8 cellular contexts compared by ENCODE assay signal in genomic region chr14:103500148-103500990, GRCh38. TPM values are rescaled to one million over a fixed set of nuclear protein-coding genes. Genes with fewer than 3 reads are reported as not detected.
DNase-seq lines count a peak whose midpoint lies in the region; ATAC-seq, FAIRE-seq and TF ChIP-seq lines count a peak whose summit lies in the region.

No MANE protein-coding gene starts in this region.

- H3K9ac ChIP-seq in colonic mucosa (ENCODE audit: low read depth in 2 of 2, low read length in 2 of 2) (no peak overlapping the region), HepG2 (ENCODE audit: insufficient read depth, low read depth, low read length) (no peak overlapping the region)

- no peak overlapping the region for H3K4me3 Mint-ChIP-seq in activated CD4-positive, alpha-beta T cell treated with anti-CD3 and anti-CD28 coated beads, Interleukin-2, amount 10 ng/mL, durations not matched to agents 7 days and 5 days

- H3K4me3 ChIP-seq in HAP-1 (no peak overlapping the region), colonic mucosa (no peak overlapping the region), HepG2 (replicated peaks in 1 of 3; ENCODE audit: insufficient read depth in 1 of 3, low read depth in 2 of 3, low read length in 3 of 3) (no peak overlapping the region)

- no peaks in the 10 kb centered on the region for H3K79me2 ChIP-seq in HepG2 (ENCODE audit: insufficient read depth, low read length)

- peak; percentile 15 for FAIRE-seq in HepG2 (lab: Jason Lieb, UNC)

- H3K4me2 ChIP-seq in HepG2 (ENCODE audit: low read depth, low read length) = no peak overlapping the region

- peaks cover 46% of the 10 kb centered on the region for H3K36me3 Mint-ChIP-seq in activated CD4-positive, alpha-beta T cell treated with anti-CD3 and anti-CD28 coated beads, Interleukin-2, amount 10 ng/mL, durations not matched to agents 7 days and 5 days (ENCODE audit: low read depth)

- H3K27me3 ChIP-seq in HAP-1 (ENCODE audit: low read depth) (no peaks in the 10 kb centered on the region), colonic mucosa (no peaks in the 10 kb centered on the region), HepG2 (ENCODE audit: control insufficient read depth in 1 of 2, insufficient read depth in 2 of 2, low read length in 2 of 2) (no peaks in the 10 kb centered on the region)

- TF ChIP-seq CTCF in colonic mucosa (IDR thresholded peaks at IDR 0.05) (peak; percentile 90), HepG2 (CRISPR knock-in tag; IDR thresholded peaks at IDR 0.05) (peak; percentile 93)

- peak overlapping the region; percentile 25 for H3K27ac Mint-ChIP-seq in activated CD4-positive, alpha-beta T cell treated with anti-CD3 and anti-CD28 coated beads, Interleukin-2, amount 10 ng/mL, durations not matched to agents 7 days and 5 days

- no peak overlapping the region for H2AFZ ChIP-seq in HepG2 (ENCODE audit: low read length)

- no peaks in the 10 kb centered on the region for H3K27me3 Mint-ChIP-seq in activated CD4-positive, alpha-beta T cell treated with anti-CD3 and anti-CD28 coated beads, Interleukin-2, amount 10 ng/mL, durations not matched to agents 7 days and 5 days

- H3K27ac ChIP-seq in colonic mucosa (no peak overlapping the region), HepG2 (ENCODE audit: extremely low read length, insufficient read depth, low read length) (no peak overlapping the region)

- 49% methylated on average over 17 of the region's 17 CpGs for WGBS in HepG2 (ENCODE audit: low lambda C conversion rate)

- DNase-seq in Ammon's horn (ENCODE audit: low spot score) (peak; percentile 97), HAP-1 (ENCODE audit: low spot score in 2 of 2) (peak; percentile 83 to 93), NCI-H510A (lab: John Stamatoyannopoulos, UW) (peak; percentile 75), colonic mucosa (peak; percentile 89), HepG2 (ENCODE audit: low spot score) (peak; percentile 72)
- peak; percentile 81 for DNase-seq in activated CD4-positive, alpha-beta T cell treated with anti-CD3 and anti-CD28 coated beads, Interleukin-2, amount 10 ng/mL, durations not matched to agents 7 days and 5 days
- DNase-seq in stimulated activated CD4-positive, alpha-beta T cell treated with anti-CD3 and anti-CD28 coated beads, Interleukin-4, amount 100 ng/mL, for 1 hour = peak; percentile 83

- CTCF ChIA-PET in activated CD4-positive, alpha-beta T cell treated with anti-CD3 and anti-CD28 coated beads, Interleukin-2, amount 10 ng/mL, durations not matched to agents 7 days and 5 days (lab: Charles Lee) = interaction anchor here (0.7 to 1.2 kb wide), 5 partner anchors 9 to 332 kb away, joined by 3 to 5 read pairs (median 3); no protein-coding TSS in a partner anchor
- CTCF ChIA-PET in HepG2 (lab: Yijun Ruan, JAX; ENCODE audit: low intra/inter-chr PET ratio, low total read pairs) = interaction anchor here (0.6 to 2.0 kb wide), 5 partner anchors 18 to 50 kb away, joined by 3 to 31 read pairs (median 3); no protein-coding TSS in a partner anchor

- in situ Hi-C loops in HAP-1 (cut with MboI; ENCODE audit: low sequenced_read_pairs) = no loop called here
- in situ Hi-C loops in HepG2 (cut with HindIII; ENCODE audit: extremely low pct_ligation_motif_present, low pct_unique_long_range_greater_than_20kb) = loop anchor here (5.0 kb wide), 1 partner anchor 47 kb away; no protein-coding TSS in a partner anchor

- H3K36me3 ChIP-seq in HAP-1 (replicated peaks) (peaks cover 44% of the 10 kb centered on the region), colonic mucosa (peaks cover 23% of the 10 kb centered on the region), HepG2 (replicated peaks in 1 of 2; ENCODE audit: control insufficient read depth in 1 of 2, insufficient read depth in 2 of 2, low read length in 2 of 2) (peaks cover 23 to 58% of the 10 kb centered on the region in 2 experiments)

- TF ChIP-seq RAD21 in HepG2 (CRISPR knock-in tag; IDR thresholded peaks at IDR 0.05) = peak; percentile 79

- POLR2A ChIA-PET in activated CD4-positive, alpha-beta T cell treated with anti-CD3 and anti-CD28 coated beads, Interleukin-2, amount 10 ng/mL, durations not matched to agents 7 days and 5 days (lab: Charles Lee) = no interaction called here
- POLR2A ChIA-PET in HepG2 (lab: Yijun Ruan, JAX) = no interaction called here

- H3K9me3 ChIP-seq in HAP-1 = no peaks in the 10 kb centered on the region
- no peaks in the 10 kb centered on the region for H3K9me3 ChIP-seq in colonic mucosa
- no peaks in the 10 kb centered on the region for H3K9me3 ChIP-seq in HepG2 (ENCODE audit: low read length)

- H4K20me1 ChIP-seq in HepG2 (ENCODE audit: insufficient read depth, low read length) = no peaks in the 10 kb centered on the region

- no peak for TF ChIP-seq POLR2A in HepG2 (IDR thresholded peaks at IDR 0.05; ENCODE audit: insufficient read depth in 1 of 2, low read depth in 2 of 2, low read length in 2 of 2)

- H3K4me1 Mint-ChIP-seq in activated CD4-positive, alpha-beta T cell treated with anti-CD3 and anti-CD28 coated beads, Interleukin-2, amount 10 ng/mL, durations not matched to agents 7 days and 5 days = peaks cover 7% of the 10 kb centered on the region

- peak; percentile 98 for ATAC-seq in HepG2
- no peak for ATAC-seq in GM21723 (IDR thresholded peaks at IDR 0.05; ENCODE audit: unreplicated experiment)

- H3K9me3 Mint-ChIP-seq in activated CD4-positive, alpha-beta T cell treated with anti-CD3 and anti-CD28 coated beads, Interleukin-2, amount 10 ng/mL, durations not matched to agents 7 days and 5 days = no peaks in the 10 kb centered on the region

- intact Hi-C loops in colonic mucosa (cut with DNase I) = loop anchor here (5.0 kb wide), 1 partner anchor 47 kb away; no protein-coding TSS in a partner anchor
- intact Hi-C loops in HepG2 (cut with micrococcal nuclease; ENCODE audit: unreplicated experiment) = loop anchor here (1.0 to 5.0 kb wide), 2 partner anchors 46 to 1193 kb away; partner anchors contain the start of gene MOK

- no TSS peak for BruUV-seq in HepG2 (replicated peaks; lab: Mats Ljungman, UMichigan)

- H3K4me1 ChIP-seq in HAP-1 (no peaks in the 10 kb centered on the region; the same call in 1 of the 2 replicates), colonic mucosa (no peaks in the 10 kb centered on the region), HepG2 (ENCODE audit: insufficient read depth, low read length) (peaks cover 8% of the 10 kb centered on the region)

- no peak for TF ChIP-seq EP300 in HepG2 (IDR thresholded peaks at IDR 0.05; ENCODE audit: low read depth in 2 of 2, low read length in 2 of 2)
- no peak for TF ChIP-seq EP300 in HepG2 (CRISPR knock-in tag; IDR thresholded peaks at IDR 0.05; ENCODE audit: borderline replicate concordance)

RNA-seq across cellular contexts. Expression of gene CKB, which starts 22.3 kb away (rescaled TPM):
- total RNA-seq in activated CD4-positive, alpha-beta T cell treated with anti-CD3 and anti-CD28 coated beads, Interleukin-2, amount 10 ng/mL, durations not matched to agents 7 days and 5 days = under 1 TPM; 0.52 to 0.67 TPM
- total RNA-seq in colonic mucosa (1,000 to 10,000 TPM; 1,501 to 4,641 TPM), HepG2 (2016; rRNA removed; fragmentation: Illumina TruSeq; extraction: Trizol) (82.3 and 92.4 TPM in 2 replicates)
- 35.0 and 38.6 TPM in 2 replicates for total RNA-seq in HepG2 (2016; cell fraction: cytosol; rRNA removed; fragmentation: Illumina TruSeq; extraction: Trizol; ENCODE audit: low read depth)
- total RNA-seq in HepG2 (2016; cell fraction: insoluble cytoplasmic fraction; rRNA removed; fragmentation: Illumina TruSeq; extraction: Trizol) = 77.0 and 90.7 TPM in 2 replicates
- 39.1 and 44.5 TPM in 2 replicates for total RNA-seq in HepG2 (2016; cell fraction: membrane; rRNA removed; fragmentation: Illumina TruSeq; extraction: Trizol)
- 55.0 and 62.1 TPM in 2 replicates for total RNA-seq in HepG2 (2016; cell fraction: nucleus; rRNA removed; fragmentation: Illumina TruSeq; extraction: Trizol)
- 179 and 217 TPM in 2 replicates for polyA plus RNA-seq in HepG2 (2011; rRNA removed)
- polyA plus RNA-seq in HepG2 (2011; cell fraction: cytosol; rRNA removed) = 94.2 and 257 TPM in 2 replicates
- polyA plus RNA-seq in HepG2 (2011; cell fraction: nucleus; rRNA removed) = 634 and 1,191 TPM in 2 replicates
- 136 and 210 TPM in 2 replicates for polyA plus RNA-seq in HepG2 (2012)
- 60.2 and 68.2 TPM in 2 replicates for polyA plus RNA-seq in HepG2 (2016; cell fraction: cytosol; fragmentation: Illumina TruSeq; extraction: Trizol; ENCODE audit: low read depth)
- polyA plus RNA-seq in HepG2 (2016; cell fraction: insoluble cytoplasmic fraction; fragmentation: Illumina TruSeq; extraction: Trizol; ENCODE audit: low read depth) = 156 and 198 TPM in 2 replicates
- 60.4 and 60.5 TPM in 2 replicates for polyA plus RNA-seq in HepG2 (2016; cell fraction: membrane; fragmentation: Illumina TruSeq; extraction: Trizol; ENCODE audit: low read depth)
- 164 and 170 TPM in 2 replicates for polyA plus RNA-seq in HepG2 (2016; cell fraction: nucleus; fragmentation: Illumina TruSeq; extraction: Trizol; ENCODE audit: insufficient read depth, low read depth)
- 111 and 125 TPM in 2 replicates for polyA minus RNA-seq in HepG2 (2011; rRNA and poly(A)+ RNA removed; ENCODE audit: low replicate concordance)
- polyA minus RNA-seq in HepG2 (2011; cell fraction: cytosol; rRNA and poly(A)+ RNA removed) = 96.8 and 156 TPM in 2 replicates
- 34.2 and 39.0 TPM in 2 replicates for polyA minus RNA-seq in HepG2 (2011; cell fraction: nucleus; rRNA and poly(A)+ RNA removed)

RNA-seq across cellular contexts. Expression of gene TRMT61A, which starts 28.6 kb away (rescaled TPM):
- total RNA-seq in activated CD4-positive, alpha-beta T cell treated with anti-CD3 and anti-CD28 coated beads, Interleukin-2, amount 10 ng/mL, durations not matched to agents 7 days and 5 days = 1 to 10 TPM; 7.0 to 8.8 TPM
- 10 to 100 TPM in 1 of 2 donors, 1 to 10 TPM in 1; 10.0 to 17.8 TPM for total RNA-seq in colonic mucosa
- total RNA-seq in HepG2 (2016; rRNA removed; fragmentation: Illumina TruSeq; extraction: Trizol) = 12.2 and 13.6 TPM in 2 replicates
- 4.0 and 5.2 TPM in 2 replicates for total RNA-seq in HepG2 (2016; cell fraction: cytosol; rRNA removed; fragmentation: Illumina TruSeq; extraction: Trizol; ENCODE audit: low read depth)
- 12.4 and 14.5 TPM in 2 replicates for total RNA-seq in HepG2 (2016; cell fraction: insoluble cytoplasmic fraction; rRNA removed; fragmentation: Illumina TruSeq; extraction: Trizol)
- total RNA-seq in HepG2 (2016; cell fraction: membrane; rRNA removed; fragmentation: Illumina TruSeq; extraction: Trizol) = 8.3 and 9.6 TPM in 2 replicates
- 10.4 and 11.7 TPM in 2 replicates for total RNA-seq in HepG2 (2016; cell fraction: nucleus; rRNA removed; fragmentation: Illumina TruSeq; extraction: Trizol)
- 6.5 and 9.8 TPM in 2 replicates for polyA plus RNA-seq in HepG2 (2011; rRNA removed)
- 6.4 and 11.5 TPM in 2 replicates for polyA plus RNA-seq in HepG2 (2011; cell fraction: cytosol; rRNA removed)
- 26.1 and 31.2 TPM in 2 replicates for polyA plus RNA-seq in HepG2 (2011; cell fraction: nucleus; rRNA removed)
- polyA plus RNA-seq in HepG2 (2012) = 4.0 and 8.4 TPM in 2 replicates
- polyA plus RNA-seq in HepG2 (2016; cell fraction: cytosol; fragmentation: Illumina TruSeq; extraction: Trizol; ENCODE audit: low read depth) = 3.9 and 4.4 TPM in 2 replicates
- 12.0 and 13.1 TPM in 2 replicates for polyA plus RNA-seq in HepG2 (2016; cell fraction: insoluble cytoplasmic fraction; fragmentation: Illumina TruSeq; extraction: Trizol; ENCODE audit: low read depth)
- polyA plus RNA-seq in HepG2 (2016; cell fraction: membrane; fragmentation: Illumina TruSeq; extraction: Trizol; ENCODE audit: low read depth) = 6.7 and 7.2 TPM in 2 replicates
- polyA plus RNA-seq in HepG2 (2016; cell fraction: nucleus; fragmentation: Illumina TruSeq; extraction: Trizol; ENCODE audit: insufficient read depth, low read depth) = 13.5 and 14.3 TPM in 2 replicates
- polyA minus RNA-seq in HepG2 (2011; rRNA and poly(A)+ RNA removed; ENCODE audit: low replicate concordance) = 14.6 and 19.9 TPM in 2 replicates
- polyA minus RNA-seq in HepG2 (2011; cell fraction: cytosol; rRNA and poly(A)+ RNA removed) = 4.6 and 4.7 TPM in 2 replicates
- polyA minus RNA-seq in HepG2 (2011; cell fraction: nucleus; rRNA and poly(A)+ RNA removed) = 15.8 and 16.6 TPM in 2 replicates

Comparison
In these comparisons a context has a peak if more than half of its experiments do, and no peak if none do; other contexts are left out.
1. RNA of gene CKB, which starts 22.3 kb away (total RNA-seq): 1,501 to 4,641 TPM in colonic mucosa and 35.0 to 92.4 TPM in HepG2; 0.52 to 0.67 TPM in activated CD4-positive, alpha-beta T cell treated with anti-CD3 and anti-CD28 coated beads, Interleukin-2, amount 10 ng/mL, durations not matched to agents 7 days and 5 days; every median in the first group is over 10 times any median in the second.
2. Peak in every context shown above with its lines, with median percentiles within 50 percentile points of each other: DNase-seq.